15 cellular contexts compared by ENCODE assay signal in the genomic region with DNA sequence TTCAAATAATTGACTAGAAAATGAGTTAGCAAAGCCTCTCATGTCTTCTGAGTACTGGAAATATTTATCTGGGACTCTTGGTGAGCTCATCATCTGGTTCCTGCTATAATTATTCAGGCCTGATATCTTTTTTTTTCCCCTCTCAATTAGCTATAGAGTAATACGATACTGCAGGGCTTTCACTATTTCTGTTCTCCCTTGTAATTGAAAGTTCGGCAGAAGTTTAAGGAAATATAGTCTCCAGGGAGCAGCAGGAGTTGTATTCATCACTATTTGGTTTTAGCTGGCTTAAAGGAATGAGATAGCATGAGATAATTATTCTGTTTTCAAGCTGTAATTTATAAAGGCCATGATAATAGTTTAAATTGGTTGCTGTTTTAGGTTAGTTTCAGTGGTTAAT.
"Had no signal": no experiment of that assay in that cellular context is flagged by ENCODE, and none has a peak within 500 bp of the region (broad histone marks: within the 10 kb centered on the region; RNA-seq: fewer than 3 reads in every experiment).

No MANE protein-coding gene starts in this region.

- H3K4me3 ChIP-seq: coronary artery, lower lobe of right lung, right atrium auricular region had no signal

- DNase-seq: activated CD4-positive, alpha-beta memory T cell treated with anti-CD3 and anti-CD28 coated beads for 36 hours; activated gamma-delta T cell; activated naive CD8-positive, alpha-beta T cell treated with anti-CD3 and anti-CD28 coated beads for 36 hours; activated T-cell treated with anti-CD3 and anti-CD28 coated beads, Interleukin-2, amount 50 U/mL, for 48 hours; anterior cingulate cortex; caudate nucleus; effector CD8-positive, alpha-beta T cell; lower lobe of right lung; midbrain; naive thymus-derived CD4-positive, alpha-beta T cell; small intestine; SW 1271; trophoblast cell had no signal

- H3K27ac ChIP-seq: coronary artery, lower lobe of right lung, right atrium auricular region had no signal

- H3K36me3 ChIP-seq: lower lobe of right lung, right atrium auricular region had no signal

- H3K4me1 ChIP-seq: lower lobe of right lung, right atrium auricular region had no signal

- H3K27me3 ChIP-seq: right atrium auricular region had no signal

- H3K9me3 ChIP-seq: lower lobe of right lung, right atrium auricular region had no signal
